1 cellular context compared by ENCODE assay signal in genomic region chr7:101294832-101295121, GRCh38.
TF ChIP-seq lines count a peak whose summit lies in the region.

No MANE protein-coding gene starts in this region.

TF ChIP-seq in GM23338, 12 proteins besides CTCF, POLR2A, EP300 and RAD21 (continued from another document):
- TF ChIP-seq ZNF462 (CRISPR knock-in tag; IDR thresholded peaks at IDR 0.05) (no peak), ZNF331 (CRISPR knock-in tag; IDR thresholded peaks at IDR 0.05; ENCODE audit: low read depth) (no peak)
